16 cellular contexts compared by ENCODE assay signal in the genomic region with DNA sequence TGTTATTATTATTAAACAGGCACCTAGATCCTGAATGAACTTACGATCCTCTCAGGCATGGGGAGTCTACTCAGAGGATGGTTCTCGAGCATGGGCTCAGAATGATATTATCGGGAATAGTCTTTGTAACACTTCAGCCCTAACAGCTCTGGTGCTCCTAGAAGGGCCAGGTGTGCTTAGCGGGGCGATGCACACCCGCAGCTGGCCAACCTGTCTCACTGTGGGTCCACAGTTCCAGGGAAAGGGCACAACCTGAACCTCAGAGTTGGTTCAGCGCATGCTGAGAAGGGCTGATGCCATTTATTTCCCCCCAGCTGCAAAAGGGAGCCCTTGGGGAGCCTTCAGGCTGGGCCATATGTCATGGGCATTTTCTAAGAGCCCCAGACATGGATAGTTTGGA. TPM values are rescaled to one million over a fixed set of nuclear protein-coding genes. Genes with fewer than 3 reads are reported as not detected.
DNase-seq lines count a peak whose midpoint lies in the region; ATAC-seq and TF ChIP-seq lines count a peak whose summit lies in the region.
"Had no signal": no experiment of that assay in that cellular context is flagged by ENCODE, and none has a peak within 500 bp of the region (broad histone marks: within the 10 kb centered on the region; RNA-seq: fewer than 3 reads in every experiment).

No MANE protein-coding gene starts in this region.

- ATAC-seq in HG03378 (IDR thresholded peaks at IDR 0.05; ENCODE audit: unreplicated experiment) (no peak), HG03135 (IDR thresholded peaks at IDR 0.05; ENCODE audit: unreplicated experiment) (no peak), GM19395 (IDR thresholded peaks at IDR 0.05; ENCODE audit: unreplicated experiment) (no peak)
- ATAC-seq: HepG2 had no signal

- H3K9me3 ChIP-seq in OCI-LY7 (ENCODE audit: low read length) (peaks cover 5% of the 10 kb centered on the region; the same call in 1 of the 2 replicates), esophagus squamous epithelium (no peaks in the 10 kb centered on the region), skeletal muscle tissue (ENCODE audit: control insufficient read depth in 3 of 3, low read length in 3 of 3) (no peaks in the 10 kb centered on the region)
- H3K9me3 ChIP-seq: Caco-2 had no signal

- H3K27ac ChIP-seq in OCI-LY7 (ENCODE audit: low read depth, low read length, poor library complexity, severe bottlenecking), result peak overlapping the region; percentile 23
- peak overlapping the region; percentile 54 to 82 (median 60) for H3K27ac ChIP-seq in esophagus squamous epithelium
- peak overlapping the region; percentile 79 for H3K27ac ChIP-seq in skeletal muscle tissue (ENCODE audit: low read depth, low read length)

- no peaks in the 10 kb centered on the region for H3K9me2 ChIP-seq in OCI-LY7 (ENCODE audit: insufficient read depth, low read length)

- H2AFZ ChIP-seq in OCI-LY7 (ENCODE audit: low read length), result peak overlapping the region; percentile 6; the same call in 1 of the 2 replicates

- H3K4me1 ChIP-seq in OCI-LY7 (ENCODE audit: insufficient read depth, low read length, poor library complexity, severe bottlenecking) (peaks cover 60% of the 10 kb centered on the region), esophagus squamous epithelium (peaks cover 0 to 22% (median 15%) of the 10 kb centered on the region in 3 donors), skeletal muscle tissue (ENCODE audit: control insufficient read depth in 3 of 3, insufficient read depth in 3 of 3, low read length in 3 of 3) (peaks cover 28 to 57% (median 35%) of the 10 kb centered on the region in 3 donors)
- H3K4me1 ChIP-seq: Caco-2 had no signal

- peak overlapping the region; percentile 59 for H3K4me2 ChIP-seq in OCI-LY7 (ENCODE audit: low read length)

- CTCF ChIA-PET in OCI-LY7 (lab: Charles Lee; ENCODE audit: unreplicated experiment), result interaction anchor here (1.0 kb wide), 1 partner anchor 10 kb away, joined by 6 read pairs; no protein-coding TSS in a partner anchor

- no peaks in the 10 kb centered on the region for H4K20me1 ChIP-seq in OCI-LY7 (ENCODE audit: insufficient read depth, low read length)

- H3K79me2 ChIP-seq in OCI-LY7 (ENCODE audit: insufficient read depth, low read depth, low read length), result peaks cover 11% of the 10 kb centered on the region; the same call in 1 of the 2 replicates

- no peak for TF ChIP-seq POLR2A in esophagus squamous epithelium (IDR thresholded peaks at IDR 0.05)

- WGBS in esophagus squamous epithelium, 2 donors, result 58 to 77% methylated on average over 6 to 7 of the region's 7 CpGs

- POLR2A ChIA-PET in OCI-LY7 (lab: Charles Lee), result interaction anchor here (0.6 to 1.7 kb wide), 4 partner anchors 10 to 39 kb away, joined by 3 to 5 read pairs (median 3); no protein-coding TSS in a partner anchor

- H3K4me3 ChIP-seq in OCI-LY7 (ENCODE audit: low read depth, low read length, poor library complexity, severe bottlenecking) (peak overlapping the region; percentile 18), esophagus squamous epithelium (no peak overlapping the region), skeletal muscle tissue (ENCODE audit: low read length in 3 of 3) (no peak overlapping the region)

- DNase-seq in DMS 273 treated with DMSO at 0.1 percent for 48 hours (lab: John Stamatoyannopoulos, UW) (peak; percentile 10), OCI-LY7 (ENCODE audit: low spot score) (peak; percentile 63), esophagus squamous epithelium (lab: John Stamatoyannopoulos, UW) (no peak)
- DNase-seq: AML-193, Caco-2, HFFc6, KG1, NCI-H1092, NCI-H2107, NCI-H2227 treated with DMSO at 0.1 percent for 48 hours, SIG-M5 had no signal

- H3K36me3 ChIP-seq in OCI-LY7 (ENCODE audit: insufficient read depth, low read length), result peaks cover 6% of the 10 kb centered on the region; the same call in 1 of the 2 replicates
- H3K36me3 ChIP-seq in esophagus squamous epithelium, result no peaks in the 10 kb centered on the region
- H3K36me3 ChIP-seq in skeletal muscle tissue (ENCODE audit: control insufficient read depth in 3 of 3, insufficient read depth in 3 of 3, low read length in 3 of 3), result peaks cover 0 to 3% (median 3%) of the 10 kb centered on the region in 3 donors

- no peaks in the 10 kb centered on the region for H3K27me3 ChIP-seq in esophagus squamous epithelium
- H3K27me3 ChIP-seq in skeletal muscle tissue (ENCODE audit: control insufficient read depth in 3 of 3, insufficient read depth in 3 of 3, low read length in 3 of 3), result no peaks in the 10 kb centered on the region

- no TSS peak for BruUV-seq in OCI-LY7 (replicated peaks; lab: Mats Ljungman, UMichigan)

- TF ChIP-seq CTCF in OCI-LY7 (conservative IDR thresholded peaks at IDR 0.05; ENCODE audit: low read length), result no peak
- TF ChIP-seq CTCF in esophagus squamous epithelium (IDR thresholded peaks at IDR 0.05), result no peak

- intact Hi-C loops in OCI-LY7 (cut with micrococcal nuclease; ENCODE audit: unreplicated experiment), result no loop called here
- intact Hi-C loops in esophagus squamous epithelium (cut with DNase I), result no loop called here

- peak overlapping the region in 2 of 3 donors; percentile 17 to 33 for H3K9ac ChIP-seq in skeletal muscle tissue (ENCODE audit: low read depth in 1 of 3, low read length in 3 of 3)

RNA-seq across cellular contexts. Expression of gene RRAGD, which starts 26.2 kb away (rescaled TPM):
- total RNA-seq in OCI-LY7 (2014; rRNA removed; shearing (Covaris generic)), result 6.2 and 6.5 TPM in 2 replicates
- total RNA-seq in OCI-LY7 (2022) (12.9 and 17.6 TPM in 2 replicates), esophagus squamous epithelium (10 to 100 TPM; 21.1 to 67.1 (median 33.9) TPM), skeletal muscle tissue (65.8 TPM)
- total RNA-seq: HFFc6 had no signal

RNA-seq across cellular contexts. Expression of gene UBE2J1, which starts 33.3 kb away (rescaled TPM):
- total RNA-seq in OCI-LY7 (2014; rRNA removed; shearing (Covaris generic)), result 117 and 123 TPM in 2 replicates
- total RNA-seq in OCI-LY7 (2022) (243 and 265 TPM in 2 replicates), esophagus squamous epithelium (10 to 100 TPM; 27.2 to 37.3 (median 29.9) TPM), skeletal muscle tissue (28.2 TPM)

RNA-seq across cellular contexts. Expression of gene ANKRD6, which starts 47.1 kb away (rescaled TPM):
- 2.2 and 2.4 TPM in 2 replicates for total RNA-seq in OCI-LY7 (2014; rRNA removed; shearing (Covaris generic))
- total RNA-seq in OCI-LY7 (2022) (4.8 and 7.0 TPM in 2 replicates), esophagus squamous epithelium (10 to 100 TPM in 1 of 4 donors, 1 to 10 TPM in 3; 5.8 to 12.0 (median 7.3) TPM), skeletal muscle tissue (4.2 TPM)
- total RNA-seq: HFFc6 had no signal

Comparison
In these comparisons a context has a peak if more than half of its experiments do, and no peak if none do; other contexts are left out.
1. H3K27ac ChIP-seq: peak in every context shown above with its lines; median percentile 79 in skeletal muscle tissue; 60 in esophagus squamous epithelium; 23 in OCI-LY7.